ENCODE assay signal across 21 cellular contexts in genomic region chr14:59303216-59303615, GRCh38.
DNase-seq lines count a peak whose midpoint lies in the region; ATAC-seq and TF ChIP-seq lines count a peak whose summit lies in the region.
"Had no signal": no experiment of that assay in that cellular context is flagged by ENCODE, and none has a peak within 500 bp of the region (broad histone marks: within the 10 kb centered on the region; RNA-seq: fewer than 3 reads in every experiment).

No MANE protein-coding gene starts in this region.

- H3K4me1 Mint-ChIP-seq in CD8-positive, alpha-beta memory T cell, result peaks cover 12 to 17% (median 16%) of the 10 kb centered on the region in 3 donors

- H3K27ac ChIP-seq in OCI-LY1 (ENCODE audit: low read depth, low read length, poor library complexity, severe bottlenecking) (peak overlapping the region; percentile 95), brain microvascular endothelial cell (no peak overlapping the region)
- no peak overlapping the region for H3K27ac ChIP-seq in CD8-positive, alpha-beta memory T cell (ENCODE audit: low read depth, low read length)
- H3K27ac ChIP-seq: hepatocyte, PC-9 had no signal

- peaks cover 98% of the 10 kb centered on the region for H3K4me1 ChIP-seq in OCI-LY1 (ENCODE audit: insufficient read depth, low read length, severe bottlenecking)
- no peaks in the 10 kb centered on the region for H3K4me1 ChIP-seq in CD8-positive, alpha-beta memory T cell (ENCODE audit: insufficient read depth, low read length)

- no peak overlapping the region for H3K27ac Mint-ChIP-seq in CD8-positive, alpha-beta memory T cell
- H3K27ac Mint-ChIP-seq: activated naive CD8-positive, alpha-beta T cell treated with anti-CD3 and anti-CD28 coated beads for 36 hours; activated T-cell treated with anti-CD3 and anti-CD28 coated beads, Interleukin-2, amount 50 U/mL, for 72 hours had no signal

- H3K27me3 ChIP-seq in OCI-LY1 (ENCODE audit: insufficient read depth, low read length) (no peaks in the 10 kb centered on the region), brain microvascular endothelial cell (replicated peaks) (no peaks in the 10 kb centered on the region)
- H3K27me3 ChIP-seq in CD8-positive, alpha-beta memory T cell (ENCODE audit: insufficient read depth, low read length, poor library complexity, severe bottlenecking), result no peaks in the 10 kb centered on the region
- H3K27me3 ChIP-seq: hepatocyte, right atrium auricular region had no signal

- no peak for ATAC-seq in GM18873 (IDR thresholded peaks at IDR 0.05; ENCODE audit: low FRiP score, unreplicated experiment)
- ATAC-seq: activated T-cell treated with anti-CD3 and anti-CD28 coated beads, Interleukin-2, amount 50 U/mL, for 72 hours had no signal

- TF ChIP-seq CTCF in OCI-LY1 (IDR thresholded peaks at IDR 0.05; ENCODE audit: low read length) (no peak), brain microvascular endothelial cell (IDR thresholded peaks at IDR 0.05; ENCODE audit: low read depth, low read length, missing control alignments) (no peak)

- H3K36me3 ChIP-seq in OCI-LY1 (ENCODE audit: insufficient read depth, low read length), result peaks cover 5% of the 10 kb centered on the region; the same call in 1 of the 2 replicates
- H3K36me3 ChIP-seq in brain microvascular endothelial cell (replicated peaks), result no peaks in the 10 kb centered on the region
- H3K36me3 ChIP-seq in CD8-positive, alpha-beta memory T cell (ENCODE audit: insufficient read depth, low read length), result no peaks in the 10 kb centered on the region
- H3K36me3 ChIP-seq: right atrium auricular region had no signal

- H3K9me3 ChIP-seq in OCI-LY1 (ENCODE audit: low read length), result no peaks in the 10 kb centered on the region
- no peaks in the 10 kb centered on the region for H3K9me3 ChIP-seq in CD8-positive, alpha-beta memory T cell (ENCODE audit: low read length)
- H3K9me3 ChIP-seq: right atrium auricular region had no signal

- H3K9me2 ChIP-seq in OCI-LY1 (ENCODE audit: low read depth, low read length), result no peaks in the 10 kb centered on the region

- in situ Hi-C loops in brain microvascular endothelial cell (cut with HindIII; ENCODE audit: low pct_ligation_motif_present, low sequenced_read_pairs), result no loop called here

- H3K4me3 Mint-ChIP-seq in CD8-positive, alpha-beta memory T cell, result no peak overlapping the region
- H3K4me3 Mint-ChIP-seq: activated naive CD8-positive, alpha-beta T cell treated with anti-CD3 and anti-CD28 coated beads for 36 hours; activated T-cell treated with anti-CD3 and anti-CD28 coated beads, Interleukin-2, amount 50 U/mL, for 72 hours; H9 had no signal

- CTCF ChIA-PET in CD8-positive, alpha-beta memory T cell (lab: Charles Lee), result no interaction called here

- peak overlapping the region; percentile 58; the same call in 1 of the 2 replicates for H3K4me2 ChIP-seq in OCI-LY1 (ENCODE audit: low read length)
- H3K4me2 ChIP-seq: hepatocyte, PC-9 had no signal

- no peak overlapping the region for H3K4me3 ChIP-seq in OCI-LY1 (ENCODE audit: low read depth, low read length, poor library complexity, severe bottlenecking)
- no peak overlapping the region for H3K4me3 ChIP-seq in brain microvascular endothelial cell (ENCODE audit: low read depth, low read length)
- no peak overlapping the region for H3K4me3 ChIP-seq in CD8-positive, alpha-beta memory T cell (ENCODE audit: low read length)
- H3K4me3 ChIP-seq: hepatocyte, PC-9, right atrium auricular region had no signal

- no peak overlapping the region for H2AFZ ChIP-seq in OCI-LY1 (ENCODE audit: low read length)
- H2AFZ ChIP-seq: hepatocyte, PC-9 had no signal

- POLR2A ChIA-PET in CD8-positive, alpha-beta memory T cell (lab: Charles Lee), result no interaction called here

- H4K20me1 ChIP-seq in OCI-LY1 (ENCODE audit: insufficient read depth, low read length), result no peaks in the 10 kb centered on the region

- no peaks in the 10 kb centered on the region for H3K9me3 Mint-ChIP-seq in CD8-positive, alpha-beta memory T cell
- H3K9me3 Mint-ChIP-seq: activated naive CD8-positive, alpha-beta T cell treated with anti-CD3 and anti-CD28 coated beads for 36 hours; activated T-cell treated with anti-CD3 and anti-CD28 coated beads, Interleukin-2, amount 50 U/mL, for 72 hours; H9 had no signal

- H3K27me3 Mint-ChIP-seq in CD8-positive, alpha-beta memory T cell, result no peaks in the 10 kb centered on the region
- H3K27me3 Mint-ChIP-seq: activated naive CD8-positive, alpha-beta T cell treated with anti-CD3 and anti-CD28 coated beads for 36 hours had no signal

- H3F3A ChIP-seq in OCI-LY1 (ENCODE audit: insufficient read depth, low read length), result no peaks in the 10 kb centered on the region

- peaks cover 10% of the 10 kb centered on the region; the same call in 1 of the 2 replicates for H3K79me2 ChIP-seq in OCI-LY1 (ENCODE audit: insufficient read depth, low read length)

- DNase-seq in Daoy (ENCODE audit: low read depth) (peak; percentile 93), brain microvascular endothelial cell (peak; percentile 60), renal cortical epithelial cell (ENCODE audit: low read depth) (peak; percentile 90), AML-193 (lab: John Stamatoyannopoulos, UW) (no peak)
- no peak for DNase-seq in stimulated activated CD4-positive, alpha-beta T cell treated with anti-CD3 and anti-CD28 coated beads, Interleukin-4, amount 100 ng/mL, for 4 hours
- no peak for DNase-seq in CD8-positive, alpha-beta memory T cell
- DNase-seq: activated naive CD8-positive, alpha-beta T cell treated with anti-CD3 and anti-CD28 coated beads for 36 hours; activated T-cell treated with anti-CD3 and anti-CD28 coated beads, Interleukin-2, amount 50 U/mL, for 72 hours; Calu3; H9; KG1; midbrain; NCI-H1092 treated with DMSO at 0.1 percent for 48 hours; NCI-H2107; NCI-H69; substantia nigra had no signal

- H3K36me3 Mint-ChIP-seq in CD8-positive, alpha-beta memory T cell, result peaks cover 0 to 7% (median 0%) of the 10 kb centered on the region in 3 donors
- H3K36me3 Mint-ChIP-seq: activated naive CD8-positive, alpha-beta T cell treated with anti-CD3 and anti-CD28 coated beads for 36 hours had no signal

- peak overlapping the region; percentile 59 for H3K9ac ChIP-seq in OCI-LY1 (ENCODE audit: low read length)

Comparison
In these comparisons a context has a peak if more than half of its experiments do, and no peak if none do; other contexts are left out.
1. DNase-seq: peak in Daoy (single experiment), brain microvascular endothelial cell (single experiment) and renal cortical epithelial cell (single experiment); none in stimulated activated CD4-positive, alpha-beta T cell treated with anti-CD3 and anti-CD28 coated beads, Interleukin-4, amount 100 ng/mL, for 4 hours (0 of 2), CD8-positive, alpha-beta memory T cell (0 of 5) and AML-193 (0 of 2).